In the genomic region with DNA sequence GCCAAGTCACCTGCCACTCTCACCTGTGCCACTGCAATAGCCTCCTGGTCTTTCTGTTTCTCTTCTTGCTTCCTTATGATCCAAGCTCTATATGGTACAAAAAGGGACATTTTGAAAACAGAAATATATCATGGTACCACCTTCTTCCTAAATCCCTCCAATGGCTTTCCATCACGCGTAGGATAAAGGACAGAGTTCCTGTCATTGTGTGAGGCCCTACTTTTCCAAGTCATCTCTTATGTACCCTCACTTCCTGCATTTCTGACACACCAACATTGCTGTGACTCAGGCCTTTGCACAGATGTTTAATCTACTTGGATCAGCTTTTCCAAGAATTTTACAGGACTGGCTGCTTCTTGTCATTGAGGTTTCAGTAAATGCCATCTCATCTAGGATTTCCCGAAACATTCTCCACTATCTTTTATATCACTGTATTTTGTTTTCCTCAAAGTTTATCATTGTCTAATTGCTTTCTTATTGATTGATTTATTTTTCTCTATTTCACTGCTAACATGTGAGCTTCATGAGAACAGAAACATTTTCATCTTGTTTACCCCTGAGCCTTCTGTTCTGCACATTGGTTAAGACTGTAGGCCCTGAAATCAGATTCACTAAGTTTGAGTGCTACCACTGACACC, we compare ENCODE assay signal across 1 cellular context.
A peak's percentile ranks its signal among the peaks of the same experiment; 100 is the strongest.
TF ChIP-seq lines count a peak whose summit lies in the region.

No MANE protein-coding gene starts in this region.

TF ChIP-seq in K562, 482 proteins besides CTCF, POLR2A, EP300 and RAD21 (continued from another document and continues in another):
- TF ChIP-seq, protein P1, sequence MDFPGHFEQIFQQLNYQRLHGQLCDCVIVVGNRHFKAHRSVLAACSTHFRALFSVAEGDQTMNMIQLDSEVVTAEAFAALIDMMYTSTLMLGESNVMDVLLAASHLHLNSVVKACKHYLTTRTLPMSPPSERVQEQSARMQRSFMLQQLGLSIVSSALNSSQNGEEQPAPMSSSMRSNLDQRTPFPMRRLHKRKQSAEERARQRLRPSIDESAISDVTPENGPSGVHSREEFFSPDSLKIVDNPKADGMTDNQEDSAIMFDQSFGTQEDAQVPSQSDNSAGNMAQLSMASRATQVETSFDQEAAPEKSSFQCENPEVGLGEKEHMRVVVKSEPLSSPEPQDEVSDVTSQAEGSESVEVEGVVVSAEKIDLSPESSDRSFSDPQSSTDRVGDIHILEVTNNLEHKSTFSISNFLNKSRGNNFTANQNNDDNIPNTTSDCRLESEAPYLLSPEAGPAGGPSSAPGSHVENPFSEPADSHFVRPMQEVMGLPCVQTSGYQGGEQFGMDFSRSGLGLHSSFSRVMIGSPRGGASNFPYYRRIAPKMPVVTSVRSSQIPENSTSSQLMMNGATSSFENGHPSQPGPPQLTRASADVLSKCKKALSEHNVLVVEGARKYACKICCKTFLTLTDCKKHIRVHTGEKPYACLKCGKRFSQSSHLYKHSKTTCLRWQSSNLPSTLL (IDR thresholded peaks at IDR 0.05) = peak; percentile 54; the same call in 1 of the 2 replicates
- peak; percentile 64; the same call in 1 of the 2 replicates for TF ChIP-seq PML (IDR thresholded peaks at IDR 0.05; ENCODE audit: low read length)
- TF ChIP-seq SMAD1 (IDR thresholded peaks at IDR 0.05; ENCODE audit: low read depth, low read length, partially characterized antibody) = no peak
- TF ChIP-seq PHTF2 (CRISPR knock-in tag; IDR thresholded peaks at IDR 0.05) = no peak
- TF ChIP-seq ZNF318 (IDR thresholded peaks at IDR 0.05; ENCODE audit: borderline replicate concordance in 1 of 2, low read depth in 1 of 2) = peak in 1 of 2 experiments; percentile 75; a peak in 2 of 4 replicates
- TF ChIP-seq NR2F6 (CRISPR knock-in tag; IDR thresholded peaks at IDR 0.05) = no peak
- TF ChIP-seq ARID1B (IDR thresholded peaks at IDR 0.05) = peak; percentile 90
- peak; percentile 88; the same call in 1 of the 2 replicates for TF ChIP-seq ARID3A (IDR thresholded peaks at IDR 0.05; ENCODE audit: borderline replicate concordance, low read depth, low read length)
- no peak for TF ChIP-seq CBX8 (IDR thresholded peaks at IDR 0.05; ENCODE audit: borderline replicate concordance, extremely low read depth, low read depth, low read length, poor library complexity, severe bottlenecking)
- no peak for TF ChIP-seq SNIP1 (IDR thresholded peaks at IDR 0.05; ENCODE audit: low read depth)
- no peak for TF ChIP-seq ZNF280A (IDR thresholded peaks at IDR 0.05; ENCODE audit: low read depth, partially characterized antibody)
- TF ChIP-seq, protein P2, sequence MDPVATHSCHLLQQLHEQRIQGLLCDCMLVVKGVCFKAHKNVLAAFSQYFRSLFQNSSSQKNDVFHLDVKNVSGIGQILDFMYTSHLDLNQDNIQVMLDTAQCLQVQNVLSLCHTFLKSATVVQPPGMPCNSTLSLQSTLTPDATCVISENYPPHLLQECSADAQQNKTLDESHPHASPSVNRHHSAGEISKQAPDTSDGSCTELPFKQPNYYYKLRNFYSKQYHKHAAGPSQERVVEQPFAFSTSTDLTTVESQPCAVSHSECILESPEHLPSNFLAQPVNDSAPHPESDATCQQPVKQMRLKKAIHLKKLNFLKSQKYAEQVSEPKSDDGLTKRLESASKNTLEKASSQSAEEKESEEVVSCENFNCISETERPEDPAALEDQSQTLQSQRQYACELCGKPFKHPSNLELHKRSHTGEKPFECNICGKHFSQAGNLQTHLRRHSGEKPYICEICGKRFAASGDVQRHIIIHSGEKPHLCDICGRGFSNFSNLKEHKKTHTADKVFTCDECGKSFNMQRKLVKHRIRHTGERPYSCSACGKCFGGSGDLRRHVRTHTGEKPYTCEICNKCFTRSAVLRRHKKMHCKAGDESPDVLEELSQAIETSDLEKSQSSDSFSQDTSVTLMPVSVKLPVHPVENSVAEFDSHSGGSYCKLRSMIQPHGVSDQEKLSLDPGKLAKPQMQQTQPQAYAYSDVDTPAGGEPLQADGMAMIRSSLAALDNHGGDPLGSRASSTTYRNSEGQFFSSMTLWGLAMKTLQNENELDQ (CRISPR knock-in tag; IDR thresholded peaks at IDR 0.05; ENCODE audit: borderline replicate concordance) = no peak
- TF ChIP-seq STAT5A (IDR thresholded peaks at IDR 0.05; ENCODE audit: borderline replicate concordance, low read length) = peak; percentile 92
- peak; percentile 86 for TF ChIP-seq LEF1 (IDR thresholded peaks at IDR 0.05)
- peak; percentile 69 for TF ChIP-seq TCF3 (CRISPR knock-in tag; IDR thresholded peaks at IDR 0.05)
- peak; percentile 57; the same call in 1 of the 2 replicates for TF ChIP-seq NCOR1 (IDR thresholded peaks at IDR 0.05)
- peak; percentile 89 for TF ChIP-seq DPF2 (IDR thresholded peaks at IDR 0.05)
- no peak for TF ChIP-seq TAF7 (tag; IDR thresholded peaks at IDR 0.05)
- TF ChIP-seq FOXM1 (IDR thresholded peaks at IDR 0.05; ENCODE audit: low read depth) = peak; percentile 56
- no peak for TF ChIP-seq FOXM1 (CRISPR knock-in tag; IDR thresholded peaks at IDR 0.05; ENCODE audit: low read depth)
- no peak for TF ChIP-seq ZBED1 (IDR thresholded peaks at IDR 0.05)
- TF ChIP-seq PTRF (tag; IDR thresholded peaks at IDR 0.05) = 0 out of 2 replicates have a peak, but pooled peaks have one; percentile 16
- no peak for TF ChIP-seq POLR3G (IDR thresholded peaks at IDR 0.05; ENCODE audit: extremely low read depth, insufficient read length, insufficient replicate concordance)
- 0 out of 2 replicates have a peak, but pooled peaks have one; percentile 15 for TF ChIP-seq ZKSCAN8 (CRISPR knock-in tag; IDR thresholded peaks at IDR 0.05)
- TF ChIP-seq FOXK2 (conservative IDR thresholded peaks at IDR 0.05 in 1 of 2, IDR thresholded peaks at IDR 0.05 in 1 of 2; ENCODE audit: low read depth in 2 of 2) = peak in 1 of 2 experiments; percentile 60; a peak in 3 of 4 replicates
- TF ChIP-seq SMARCC2 (IDR thresholded peaks at IDR 0.05; ENCODE audit: low read depth) = peak; percentile 50; the same call in 1 of the 2 replicates
- TF ChIP-seq TAL1 (IDR thresholded peaks at IDR 0.05) = peak; percentile 57
- no peak for TF ChIP-seq GTF2F1 (IDR thresholded peaks at IDR 0.05; ENCODE audit: low read depth, low read length)
- TF ChIP-seq ZNF217 (CRISPR knock-in tag; IDR thresholded peaks at IDR 0.05) = no peak
- TF ChIP-seq TBL1XR1 (IDR thresholded peaks at IDR 0.05; ENCODE audit: low read length in 2 of 2) = peak in 1 of 2 experiments; percentile 71; a peak in 1 of 4 replicates
- no peak for TF ChIP-seq FOXK1 (CRISPR knock-in tag; IDR thresholded peaks at IDR 0.05; ENCODE audit: borderline replicate concordance)
- peak; percentile 74 for TF ChIP-seq MAFF (IDR thresholded peaks at IDR 0.05; ENCODE audit: low read length)
- no peak for TF ChIP-seq ADNP (tag; IDR thresholded peaks at IDR 0.05)
- TF ChIP-seq ZNF277 (CRISPR knock-in tag; IDR thresholded peaks at IDR 0.05; ENCODE audit: borderline replicate concordance) = no peak
- peak; percentile 80 for TF ChIP-seq CTBP1 (IDR thresholded peaks at IDR 0.05; ENCODE audit: borderline replicate concordance)
- peak; percentile 53; the same call in 1 of the 2 replicates for TF ChIP-seq ETV5 (CRISPR knock-in tag; IDR thresholded peaks at IDR 0.05; ENCODE audit: low read depth)
- TF ChIP-seq RCOR1 (IDR thresholded peaks at IDR 0.05; ENCODE audit: borderline replicate concordance in 1 of 2, low read depth in 2 of 2, low read length in 2 of 2) = peak in 1 of 2 experiments; percentile 63; a peak in 2 of 4 replicates
- TF ChIP-seq MYNN (IDR thresholded peaks at IDR 0.05) = peak; percentile 62
- TF ChIP-seq MYNN (CRISPR knock-in tag; IDR thresholded peaks at IDR 0.05) = no peak
- TF ChIP-seq CTCFL (IDR thresholded peaks at IDR 0.05; ENCODE audit: borderline replicate concordance, insufficient read depth, low read depth, low read length, poor library complexity, severe bottlenecking) = no peak
- peak; percentile 72; the same call in 1 of the 2 replicates for TF ChIP-seq HDAC2 (IDR thresholded peaks at IDR 0.05)
